27 cellular contexts compared by ENCODE assay signal in genomic region chr14:58464652-58465051, GRCh38.
"Had no signal": no experiment of that assay in that cellular context is flagged by ENCODE, and none has a peak within 500 bp of the region (broad histone marks: within the 10 kb centered on the region; RNA-seq: fewer than 3 reads in every experiment).

No MANE protein-coding gene starts in this region.

- H3K9me3 ChIP-seq: adrenal gland, body of pancreas, esophagus squamous epithelium, gastrocnemius medialis, heart left ventricle had no signal

- H3K27ac ChIP-seq: adrenal gland, body of pancreas, coronary artery, dorsolateral prefrontal cortex, esophagus squamous epithelium, gastrocnemius medialis, heart left ventricle had no signal

- DNase-seq: activated CD4-positive, alpha-beta memory T cell treated with anti-CD3 and anti-CD28 coated beads for 36 hours; activated CD4-positive, alpha-beta T cell treated with anti-CD3 and anti-CD28 coated beads for 36 hours; activated CD4-positive, alpha-beta T cell treated with anti-CD3 and anti-CD28 coated beads, Interleukin-2, amount 10 ng/mL, durations not matched to agents 24 days and 14 days; activated CD4-positive, CD25-positive, alpha-beta regulatory T cell; activated CD4-positive, CD25-positive, alpha-beta regulatory T cell treated with anti-CD3 and anti-CD28 coated beads, Interleukin-2, amount 50 U/mL, for 72 hours; activated CD8-positive, alpha-beta memory T cell treated with anti-CD3 and anti-CD28 coated beads, Interleukin-2, amount 10 ng/mL, durations not matched to agents 7 days and 5 days; activated CD8-positive, alpha-beta memory T cell treated with anti-CD3 and anti-CD28 coated beads, Interleukin-2, amount 50 U/mL, for 4 hours; activated CD8-positive, alpha-beta T cell treated with anti-CD3 and anti-CD28 coated beads, Interleukin-2, amount 10 ng/mL, durations not matched to agents 7 days and 5 days; activated effector memory CD4-positive, alpha-beta T cell treated with anti-CD3 and anti-CD28 coated beads, Interleukin-2, amount 50 U/mL, for 16 hours; activated naive CD4-positive, alpha-beta T cell treated with anti-CD3 and anti-CD28 coated beads for 36 hours; activated naive CD8-positive, alpha-beta T cell treated with anti-CD3 and anti-CD28 coated beads for 36 hours; activated naive CD8-positive, alpha-beta T cell treated with anti-CD3 and anti-CD28 coated beads, Interleukin-2, amount 50 U/mL, for 24 hours; activated T-cell treated with anti-CD3 and anti-CD28 coated beads, Interleukin-2, amount 50 U/mL, for 1 hour; activated T-cell treated with anti-CD3 and anti-CD28 coated beads, Interleukin-2, amount 50 U/mL, for 48 hours; adrenal gland; amygdala; aorta; body of pancreas; dorsolateral prefrontal cortex; effector memory CD4-positive, alpha-beta T cell; endodermal cell; esophagus squamous epithelium; gastrocnemius medialis; glutamatergic neuron; heart left ventricle; T-helper 2 cell had no signal

- H3K4me3 ChIP-seq: adrenal gland, body of pancreas, coronary artery, dorsolateral prefrontal cortex, esophagus squamous epithelium, gastrocnemius medialis, heart left ventricle had no signal

- H3K4me1 ChIP-seq: adrenal gland, body of pancreas, esophagus squamous epithelium, gastrocnemius medialis, heart left ventricle had no signal

- H3K27me3 ChIP-seq: adrenal gland, body of pancreas, dorsolateral prefrontal cortex, esophagus squamous epithelium, gastrocnemius medialis, heart left ventricle had no signal
